17 cellular contexts compared by ENCODE assay signal in the genomic region with DNA sequence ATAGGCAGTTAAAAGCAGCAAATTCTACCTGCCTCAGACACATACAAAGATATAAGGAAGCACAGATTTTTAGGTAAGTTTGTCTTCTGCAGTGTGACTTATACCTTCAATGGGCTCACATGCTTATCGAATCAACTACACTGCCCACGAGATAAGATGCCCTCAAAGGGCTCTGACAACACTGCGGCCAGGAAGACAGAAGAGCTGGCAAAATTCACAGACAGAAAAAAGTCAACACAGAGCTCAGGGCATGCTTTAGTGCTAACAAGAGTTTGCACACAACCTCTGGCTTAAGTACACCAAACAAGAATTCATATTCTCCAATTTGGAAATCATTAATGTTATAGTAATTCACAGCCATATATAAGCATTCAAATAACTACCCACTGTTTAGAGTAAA.
DNase-seq lines count a peak whose midpoint lies in the region; ATAC-seq and TF ChIP-seq lines count a peak whose summit lies in the region.
"Had no signal": no experiment of that assay in that cellular context is flagged by ENCODE, and none has a peak within 500 bp of the region (broad histone marks: within the 10 kb centered on the region; RNA-seq: fewer than 3 reads in every experiment).

No MANE protein-coding gene starts in this region.

- H3K9me3 Mint-ChIP-seq in Caco-2 (ENCODE audit: unreplicated experiment) (no peaks in the 10 kb centered on the region), progenitor cell of endocrine pancreas (ENCODE audit: low read depth) (no peaks in the 10 kb centered on the region)
- no peaks in the 10 kb centered on the region for H3K9me3 Mint-ChIP-seq in effector memory CD8-positive, alpha-beta T cell
- H3K9me3 Mint-ChIP-seq: CD4-positive, alpha-beta memory T cell had no signal

- H3K27me3 Mint-ChIP-seq in Caco-2 (ENCODE audit: insufficient read depth, unreplicated experiment) (no peaks in the 10 kb centered on the region), progenitor cell of endocrine pancreas (no peaks in the 10 kb centered on the region)
- H3K27me3 Mint-ChIP-seq in effector memory CD8-positive, alpha-beta T cell, result no peaks in the 10 kb centered on the region
- H3K27me3 Mint-ChIP-seq: CD4-positive, alpha-beta memory T cell had no signal

- no peaks in the 10 kb centered on the region for H3K9me3 ChIP-seq in heart left ventricle
- H3K9me3 ChIP-seq in right cardiac atrium (ENCODE audit: control insufficient read depth, low read length), result no peaks in the 10 kb centered on the region
- no peaks in the 10 kb centered on the region for H3K9me3 ChIP-seq in Caco-2
- H3K9me3 ChIP-seq: MG63 had no signal

- H3K27me3 ChIP-seq in heart left ventricle (no peaks in the 10 kb centered on the region), right cardiac atrium (ENCODE audit: control insufficient read depth, insufficient read depth) (no peaks in the 10 kb centered on the region), Caco-2 (replicated peaks; ENCODE audit: control insufficient read depth, insufficient read depth, low read length) (no peaks in the 10 kb centered on the region)
- H3K27me3 ChIP-seq: MG63 had no signal

- POLR2A ChIA-PET in Caco-2 (lab: Charles Lee), result no interaction called here
- POLR2A ChIA-PET in HEK293T (lab: Yijun Ruan, JAX), result no interaction called here

- peaks cover 0 to 74% (median 0%) of the 10 kb centered on the region in 9 donors for H3K36me3 ChIP-seq in heart left ventricle
- peaks cover 8% of the 10 kb centered on the region; the same call in 1 of the 2 replicates for H3K36me3 ChIP-seq in Caco-2 (ENCODE audit: control insufficient read depth, insufficient read depth, low read length)

- H3K4me1 Mint-ChIP-seq in Caco-2 (ENCODE audit: low read depth, unreplicated experiment), result no peaks in the 10 kb centered on the region
- H3K4me1 Mint-ChIP-seq in effector memory CD8-positive, alpha-beta T cell (ENCODE audit: low read depth in 2 of 2), result peaks cover 35 to 57% of the 10 kb centered on the region in 2 donors
- peaks cover 3% of the 10 kb centered on the region for H3K4me1 Mint-ChIP-seq in progenitor cell of endocrine pancreas (ENCODE audit: low read depth)

- intact Hi-C loops in heart left ventricle (cut with DNase I) (loop anchor here in 2 of 10 donors (5.0 to 10.0 kb wide), 3 partner anchors 54 to 116 kb away; partner anchors contain the start of genes GTPBP4 (in 1 of the 2) and LARP4B (in 1 of the 2)), right cardiac atrium (cut with DNase I) (no loop called here), Caco-2 (cut with micrococcal nuclease; ENCODE audit: unreplicated experiment) (no loop called here)

- H3K27ac ChIP-seq in heart left ventricle (peak overlapping the region in 9 of 12 donors; percentile 33 to 68 (median 48)), right cardiac atrium (ENCODE audit: low read length) (no peak overlapping the region)

- H3K4me1 ChIP-seq in heart left ventricle (peaks cover 0 to 64% (median 23%) of the 10 kb centered on the region in 12 donors), right cardiac atrium (ENCODE audit: control insufficient read depth, insufficient read depth, low read length) (peaks cover 8% of the 10 kb centered on the region), Caco-2 (no peaks in the 10 kb centered on the region)

- BruUV-seq in Caco-2 (replicated peaks; lab: Mats Ljungman, UMichigan), result no TSS peak

- CTCF ChIA-PET in Caco-2 (lab: Charles Lee), result no interaction called here
- CTCF ChIA-PET in HEK293T (lab: Yijun Ruan, JAX), result interaction anchor here (0.5 kb wide), 1 partner anchor 58 kb away, joined by 3 read pairs; no protein-coding TSS in a partner anchor

- no peak for TF ChIP-seq CTCF in heart left ventricle (IDR thresholded peaks at IDR 0.05)
- TF ChIP-seq CTCF in Caco-2 (IDR thresholded peaks at IDR 0.05; ENCODE audit: insufficient read depth in 1 of 2, low read depth in 1 of 2, low read length in 1 of 2, severe bottlenecking in 1 of 2, unreplicated experiment in 1 of 2), result no peak
- TF ChIP-seq CTCF in progenitor cell of endocrine pancreas (IDR thresholded peaks at IDR 0.05; ENCODE audit: unreplicated experiment), result no peak

- H3K27ac Mint-ChIP-seq in Caco-2 (ENCODE audit: unreplicated experiment), result peak overlapping the region; percentile 17
- H3K27ac Mint-ChIP-seq in effector memory CD8-positive, alpha-beta T cell, result peak overlapping the region; percentile 63 to 73
- H3K27ac Mint-ChIP-seq in progenitor cell of endocrine pancreas, result peak overlapping the region; percentile 17

- 24 to 61% (median 46%) methylated on average over 3 of the region's 3 CpGs for WGBS in heart left ventricle, 4 donors
- 30% methylated on average over 3 of the region's 3 CpGs for WGBS in right cardiac atrium

- H3K4me3 Mint-ChIP-seq in Caco-2 (ENCODE audit: unreplicated experiment), result no peak overlapping the region
- H3K4me3 Mint-ChIP-seq in effector memory CD8-positive, alpha-beta T cell, result no peak overlapping the region
- H3K4me3 Mint-ChIP-seq in progenitor cell of endocrine pancreas (ENCODE audit: low read depth), result no peak overlapping the region
- H3K4me3 Mint-ChIP-seq: CD4-positive, alpha-beta memory T cell had no signal

- H3K36me3 Mint-ChIP-seq in Caco-2 (ENCODE audit: insufficient read depth, unreplicated experiment) (peaks cover 81% of the 10 kb centered on the region), progenitor cell of endocrine pancreas (ENCODE audit: insufficient read depth) (peaks cover 10% of the 10 kb centered on the region)
- H3K36me3 Mint-ChIP-seq in effector memory CD8-positive, alpha-beta T cell (ENCODE audit: insufficient read depth), result peaks cover 15% of the 10 kb centered on the region

- no peak for ATAC-seq in heart left ventricle
- no peak for ATAC-seq in right cardiac atrium
- ATAC-seq in effector memory CD8-positive, alpha-beta T cell (replicated peaks), result no peak
- ATAC-seq: PC-3 had no signal

- TF ChIP-seq POLR2A in heart left ventricle (IDR thresholded peaks at IDR 0.05), result no peak

- DNase-seq in heart left ventricle, result no peak
- DNase-seq in right cardiac atrium, result no peak
- no peak for DNase-seq in Caco-2
- no peak for DNase-seq in effector memory CD8-positive, alpha-beta T cell
- no peak for DNase-seq in progenitor cell of endocrine pancreas (ENCODE audit: low spot score, unreplicated experiment)
- no peak for DNase-seq in HEK293T (ENCODE audit: extremely low spot score)
- DNase-seq in dermis blood vessel endothelial cell, result no peak
- DNase-seq in effector CD8-positive, alpha-beta T cell (lab: John Stamatoyannopoulos, UW), result no peak
- DNase-seq: AML-193; CD4-positive, alpha-beta memory T cell; DMS 273 treated with DMSO at 0.1 percent for 48 hours; MG63; NCI-H1105; NCI-H187; NCI-H446 treated with DMSO at 0.1 percent for 48 hours; NCI-H748 treated with DMSO at 0.1 percent for 48 hours; PC-3 had no signal

- H3K4me3 ChIP-seq in heart left ventricle (no peak overlapping the region), right cardiac atrium (ENCODE audit: low read length) (no peak overlapping the region), Caco-2 (ENCODE audit: low read depth, low read length) (no peak overlapping the region)
- H3K4me3 ChIP-seq: MG63 had no signal

TF ChIP-seq in HEK293T, 16 proteins besides CTCF, POLR2A, EP300 and RAD21:
- TF ChIP-seq SUZ12 (IDR thresholded peaks at IDR 0.05) (no peak), PKNOX1 (IDR thresholded peaks at IDR 0.05) (no peak), FOXM1 (IDR thresholded peaks at IDR 0.05; ENCODE audit: borderline replicate concordance) (no peak), LEF1 (IDR thresholded peaks at IDR 0.05; ENCODE audit: borderline replicate concordance) (no peak), FOXA1 (IDR thresholded peaks at IDR 0.05) (no peak), ELF4 (IDR thresholded peaks at IDR 0.05) (no peak), SP1 (IDR thresholded peaks at IDR 0.05) (no peak), TARDBP (IDR thresholded peaks at IDR 0.05) (no peak), CTBP1 (IDR thresholded peaks at IDR 0.05; ENCODE audit: borderline replicate concordance) (no peak), ZNF384 (IDR thresholded peaks at IDR 0.05) (no peak), FOXK2 (IDR thresholded peaks at IDR 0.05) (no peak), NFRKB (IDR thresholded peaks at IDR 0.05) (no peak), ARNT (IDR thresholded peaks at IDR 0.05) (no peak), BHLHE40 (IDR thresholded peaks at IDR 0.05; ENCODE audit: borderline replicate concordance) (no peak), L3MBTL2 (conservative IDR thresholded peaks at IDR 0.05) (no peak), HDGF (IDR thresholded peaks at IDR 0.05; ENCODE audit: borderline replicate concordance) (no peak)

Comparison
In these comparisons a context has a peak if more than half of its experiments do, and no peak if none do; other contexts are left out.
1. H3K27ac Mint-ChIP-seq: peak in every context shown above with its lines; median percentile 68 in effector memory CD8-positive, alpha-beta T cell; 17 in Caco-2; 17 in progenitor cell of endocrine pancreas.